Comparison of ENCODE assay signal across 1 cellular context in genomic region chr11:34825315-34825669, GRCh38.
TF ChIP-seq lines count a peak whose summit lies in the region.

No MANE protein-coding gene starts in this region.

TF ChIP-seq in K562, 482 proteins besides CTCF, POLR2A, EP300 and RAD21 (continued from another document):
- TF ChIP-seq, protein P1, sequence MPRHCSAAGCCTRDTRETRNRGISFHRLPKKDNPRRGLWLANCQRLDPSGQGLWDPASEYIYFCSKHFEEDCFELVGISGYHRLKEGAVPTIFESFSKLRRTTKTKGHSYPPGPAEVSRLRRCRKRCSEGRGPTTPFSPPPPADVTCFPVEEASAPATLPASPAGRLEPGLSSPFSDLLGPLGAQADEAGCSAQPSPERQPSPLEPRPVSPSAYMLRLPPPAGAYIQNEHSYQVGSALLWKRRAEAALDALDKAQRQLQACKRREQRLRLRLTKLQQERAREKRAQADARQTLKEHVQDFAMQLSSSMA (CRISPR knock-in tag; IDR thresholded peaks at IDR 0.05): no peak
- TF ChIP-seq ZSCAN32 (CRISPR knock-in tag; IDR thresholded peaks at IDR 0.05): no peak
- no peak for TF ChIP-seq NR2F6 (CRISPR knock-in tag; IDR thresholded peaks at IDR 0.05)
- TF ChIP-seq, protein P2, sequence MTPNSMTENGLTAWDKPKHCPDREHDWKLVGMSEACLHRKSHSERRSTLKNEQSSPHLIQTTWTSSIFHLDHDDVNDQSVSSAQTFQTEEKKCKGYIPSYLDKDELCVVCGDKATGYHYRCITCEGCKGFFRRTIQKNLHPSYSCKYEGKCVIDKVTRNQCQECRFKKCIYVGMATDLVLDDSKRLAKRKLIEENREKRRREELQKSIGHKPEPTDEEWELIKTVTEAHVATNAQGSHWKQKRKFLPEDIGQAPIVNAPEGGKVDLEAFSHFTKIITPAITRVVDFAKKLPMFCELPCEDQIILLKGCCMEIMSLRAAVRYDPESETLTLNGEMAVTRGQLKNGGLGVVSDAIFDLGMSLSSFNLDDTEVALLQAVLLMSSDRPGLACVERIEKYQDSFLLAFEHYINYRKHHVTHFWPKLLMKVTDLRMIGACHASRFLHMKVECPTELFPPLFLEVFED (CRISPR knock-in tag; conservative IDR thresholded peaks at IDR 0.05): no peak
- TF ChIP-seq MAFF (IDR thresholded peaks at IDR 0.05; ENCODE audit: low read length): no peak
- no peak for TF ChIP-seq ZNF184 (CRISPR knock-in tag; IDR thresholded peaks at IDR 0.05)
- TF ChIP-seq SMC3 (conservative IDR thresholded peaks at IDR 0.05; ENCODE audit: insufficient read depth, low read depth, low read length): no peak
- no peak for TF ChIP-seq HLTF (IDR thresholded peaks at IDR 0.05)
- TF ChIP-seq ZC3H11A (IDR thresholded peaks at IDR 0.05; ENCODE audit: low read depth, low read length): no peak
